Comparison of ENCODE assay signal across 8 cellular contexts in the genomic region with DNA sequence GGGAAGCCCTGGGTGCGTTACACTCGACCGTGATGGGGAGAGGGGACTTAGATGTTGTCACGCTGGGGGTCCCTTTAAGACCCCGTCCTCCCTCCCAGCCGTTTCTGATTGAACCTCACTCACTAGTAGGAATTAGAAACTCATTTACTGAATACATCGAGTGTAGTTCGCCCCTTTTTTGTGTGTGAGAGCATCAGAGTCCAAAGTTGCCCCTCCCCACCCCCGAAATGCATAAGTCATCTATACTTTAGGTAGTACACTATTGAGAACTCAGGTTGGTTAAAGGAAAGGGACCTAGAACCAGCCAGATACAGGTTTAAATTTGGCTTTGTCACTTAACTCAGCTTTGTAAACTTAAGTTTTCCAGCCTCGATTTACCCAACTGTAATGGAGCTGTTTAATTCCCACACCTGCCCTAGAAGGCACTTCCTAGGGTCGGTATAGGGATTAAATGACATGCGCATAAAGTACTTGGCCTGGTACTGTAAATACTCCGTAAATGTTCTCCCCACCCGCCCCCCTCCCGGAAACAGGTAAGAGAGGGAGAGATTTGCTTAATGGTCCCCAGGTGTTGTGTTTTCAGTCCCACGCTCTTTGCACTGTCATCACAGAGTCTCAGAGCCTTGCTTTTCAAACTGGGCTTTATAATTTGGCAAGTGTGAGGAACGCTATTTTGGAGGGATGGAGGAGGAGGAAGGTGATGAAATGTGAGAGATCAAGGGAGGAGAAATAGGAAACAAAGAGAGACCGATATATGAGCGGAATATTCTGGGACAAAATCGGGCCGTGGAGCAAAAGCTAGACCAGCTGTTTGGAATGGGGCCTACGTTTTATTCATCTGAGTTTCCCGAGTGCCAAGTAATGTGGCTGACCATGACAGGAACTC. TPM values are rescaled to one million over a fixed set of nuclear protein-coding genes. Genes with fewer than 3 reads are reported as not detected.
DNase-seq lines count a peak whose midpoint lies in the region; ATAC-seq and TF ChIP-seq lines count a peak whose summit lies in the region.

No MANE protein-coding gene starts in this region.

- H3K9me3 ChIP-seq in PC-9 (ENCODE audit: insufficient read depth, low read depth), result no peaks in the 10 kb centered on the region
- no peaks in the 10 kb centered on the region for H3K9me3 ChIP-seq in duodenal mucosa (ENCODE audit: control insufficient read depth in 1 of 2, low read length in 2 of 2)

- peak overlapping the region; percentile 82 for H3K4me3 Mint-ChIP-seq in nephron progenitor cell

- H3F3A ChIP-seq in PC-9 (ENCODE audit: insufficient read depth, low read depth), result peaks cover 10% of the 10 kb centered on the region

- in situ Hi-C loops in G401 (cut with HindIII; ENCODE audit: low sequenced_read_pairs), result no loop called here

- H3K36me3 ChIP-seq in PC-9 (ENCODE audit: low read depth) (peaks cover 9% of the 10 kb centered on the region; the same call in 1 of the 2 replicates), duodenal mucosa (ENCODE audit: control insufficient read depth in 1 of 2, insufficient read depth in 2 of 2, low read length in 2 of 2) (peaks cover 3 to 27% of the 10 kb centered on the region in 2 donors)

- peak overlapping the region; percentile 97 for H3K4me3 ChIP-seq in PC-9
- H3K4me3 ChIP-seq in duodenal mucosa (ENCODE audit: low read depth in 1 of 2, low read length in 2 of 2), result peak overlapping the region; percentile 80 to 86

- peak overlapping the region; percentile 85 for H3K4me2 ChIP-seq in PC-9

- H3K9ac ChIP-seq in duodenal mucosa (ENCODE audit: low read depth in 1 of 2, low read length in 2 of 2), result peak overlapping the region; percentile 73 to 95

- H4K20me1 ChIP-seq in PC-9 (ENCODE audit: insufficient read depth), result peaks cover 32% of the 10 kb centered on the region

- H3K79me2 ChIP-seq in PC-9 (ENCODE audit: low read depth), result peaks cover 51% of the 10 kb centered on the region

- H3K9me3 Mint-ChIP-seq in nephron progenitor cell, result no peaks in the 10 kb centered on the region

- POLR2A ChIA-PET in PC-9 (lab: Charles Lee; ENCODE audit: unreplicated experiment), result interaction anchor here (0.6 kb wide), 1 partner anchor 70 kb away, joined by 5 read pairs; no protein-coding TSS in a partner anchor

- CTCF ChIA-PET in PC-9 (lab: Charles Lee), result interaction anchor here (0.5 to 1.9 kb wide), 4 partner anchors 163 to 214 kb away, joined by 3 to 14 read pairs (median 4); no protein-coding TSS in a partner anchor

- peak overlapping the region; percentile 98 for H3K27ac Mint-ChIP-seq in nephron progenitor cell

- peaks cover 19% of the 10 kb centered on the region for H3K36me3 Mint-ChIP-seq in nephron progenitor cell (ENCODE audit: low read depth)

- peaks cover 9% of the 10 kb centered on the region for H3K27me3 Mint-ChIP-seq in nephron progenitor cell (ENCODE audit: low read depth, poor library complexity)

- intact Hi-C loops in PC-9 (cut with micrococcal nuclease; ENCODE audit: unreplicated experiment), result loop anchor here (1.0 kb wide), 1 partner anchor 315 kb away; no protein-coding TSS in a partner anchor

- no peak for TF ChIP-seq CTCF in PC-9 (conservative IDR thresholded peaks at IDR 0.05)
- no peak for TF ChIP-seq CTCF in nephron progenitor cell (IDR thresholded peaks at IDR 0.05)

- peaks cover 42% of the 10 kb centered on the region for H3K4me1 Mint-ChIP-seq in nephron progenitor cell

- BruUV-seq in PC-9 (replicated peaks; lab: Mats Ljungman, UMichigan), result TSS peak; percentile 37

- DNase-seq in NCI-H526 (lab: John Stamatoyannopoulos, UW) (peak; percentile 44 to 62), NCI-H526 treated with DMSO at 0.1 percent for 48 hours (lab: John Stamatoyannopoulos, UW) (no peak), PC-9 (no peak), nephron progenitor cell (no peak), G401 (ENCODE audit: low spot score) (no peak), D341Med (ENCODE audit: low spot score) (no peak)

- H3K9me2 ChIP-seq in PC-9 (ENCODE audit: insufficient read depth), result no peaks in the 10 kb centered on the region

- no peaks in the 10 kb centered on the region for H3K27me3 ChIP-seq in PC-9 (ENCODE audit: insufficient read depth, low read depth)
- H3K27me3 ChIP-seq in duodenal mucosa (ENCODE audit: control insufficient read depth in 1 of 2, insufficient read depth in 2 of 2, low read length in 2 of 2), result no peaks in the 10 kb centered on the region

- peaks cover 22% of the 10 kb centered on the region for H3K4me1 ChIP-seq in PC-9 (replicated peaks; ENCODE audit: insufficient read depth)
- H3K4me1 ChIP-seq in duodenal mucosa (ENCODE audit: control insufficient read depth in 1 of 2, insufficient read depth in 2 of 2, low read length in 2 of 2), result peaks cover 14 to 25% of the 10 kb centered on the region in 2 donors

- ATAC-seq in GM21737 (IDR thresholded peaks at IDR 0.05; ENCODE audit: unreplicated experiment), result no peak

- peak overlapping the region; percentile 91 for H2AFZ ChIP-seq in PC-9

- H3K27ac ChIP-seq in PC-9 (peak overlapping the region; percentile 93; the same call in 1 of the 2 replicates), duodenal mucosa (ENCODE audit: low read depth, low read length) (no peak overlapping the region)

RNA-seq across cellular contexts. Expression of gene SUDS3, which starts 0.9 kb away (rescaled TPM):
- total RNA-seq in PC-9 (2021), result 50.7 and 64.8 TPM in 2 replicates
- 31.6 and 39.1 TPM in 2 replicates for total RNA-seq in G401 (2014; rRNA removed; shearing (Covaris generic))

RNA-seq across cellular contexts. Expression of gene TAOK3, which starts 4.5 kb away (rescaled TPM):
- 55.8 and 60.5 TPM in 2 replicates for total RNA-seq in PC-9 (2021)
- total RNA-seq in G401 (2014; rRNA removed; shearing (Covaris generic)), result 9.1 and 17.6 TPM in 2 replicates

Comparison
In these comparisons a context has a peak if more than half of its experiments do, and no peak if none do; other contexts are left out.
1. DNase-seq: peak in NCI-H526 (2 of 2); none in NCI-H526 treated with DMSO at 0.1 percent for 48 hours (single experiment), PC-9 (0 of 2), nephron progenitor cell (single experiment), G401 (single experiment) and D341Med (single experiment).